In genomic region chr12:44771485-44771884, GRCh38 we compare ENCODE assay signal across 28 cellular contexts.
"Had no signal": no experiment of that assay in that cellular context is flagged by ENCODE, and none has a peak within 500 bp of the region (broad histone marks: within the 10 kb centered on the region; RNA-seq: fewer than 3 reads in every experiment).

No MANE protein-coding gene starts in this region.

- H3K9me3 ChIP-seq: colonic mucosa, gastroesophageal sphincter, left ventricle myocardium inferior, mucosa of descending colon, neutrophil, right lobe of liver, testis, transverse colon had no signal

- H3K27me3 ChIP-seq: cardiac muscle cell, colonic mucosa, gastroesophageal sphincter, neutrophil, right lobe of liver, testis, transverse colon had no signal

- H3K4me1 Mint-ChIP-seq: activated CD4-positive, alpha-beta memory T cell treated with anti-CD3 and anti-CD28 coated beads, Interleukin-2, amount 10 ng/mL, durations not matched to agents 7 days and 5 days; activated CD4-positive, alpha-beta T cell treated with anti-CD3 and anti-CD28 coated beads, Interleukin-2, amount 10 ng/mL, durations not matched to agents 7 days and 5 days; activated naive CD4-positive, alpha-beta T cell treated with anti-CD3 and anti-CD28 coated beads, Interleukin-2, amount 50 U/mL, for 24 hours; activated T-helper 17 cell treated with anti-CD3 and anti-CD28 coated beads, Interleukin-2, amount 50 U/mL, for 72 hours had no signal

- H3K9me3 Mint-ChIP-seq: activated CD4-positive, alpha-beta memory T cell treated with anti-CD3 and anti-CD28 coated beads, Interleukin-2, amount 10 ng/mL, durations not matched to agents 7 days and 5 days; activated CD4-positive, alpha-beta T cell treated with anti-CD3 and anti-CD28 coated beads, Interleukin-2, amount 10 ng/mL, durations not matched to agents 7 days and 5 days; activated naive CD4-positive, alpha-beta T cell treated with anti-CD3 and anti-CD28 coated beads, Interleukin-2, amount 50 U/mL, for 24 hours; activated T-cell treated with anti-CD3 and anti-CD28 coated beads, Interleukin-2, amount 50 U/mL, for 4 hours; activated T-helper 17 cell treated with anti-CD3 and anti-CD28 coated beads, Interleukin-2, amount 50 U/mL, for 72 hours; brain; natural killer cell treated with Interleukin-12 subunit alpha and Interleukin-12 subunit beta and Interleukin-15 and Interleukin-18, amount 100 ng/mL, for 72 hours had no signal

- DNase-seq: activated CD4-positive, alpha-beta memory T cell treated with anti-CD3 and anti-CD28 coated beads, Interleukin-2, amount 10 ng/mL, durations not matched to agents 7 days and 5 days; activated CD4-positive, alpha-beta T cell treated with anti-CD3 and anti-CD28 coated beads for 1 hour; activated CD4-positive, alpha-beta T cell treated with anti-CD3 and anti-CD28 coated beads, Interleukin-2, amount 10 ng/mL, durations not matched to agents 7 days and 5 days; activated T-cell treated with anti-CD3 and anti-CD28 coated beads, Interleukin-2, amount 50 U/mL, for 4 hours; anterior cingulate cortex; cerebellar nuclear complex; colonic mucosa; effector CD8-positive, alpha-beta T cell; erythroblast; hippocampal formation; left ventricle myocardium inferior; mesendoderm; mucosa of descending colon; right lobe of liver; stimulated activated CD4-positive, alpha-beta T cell treated with anti-CD3 and anti-CD28 coated beads, Interleukin-4, amount 100 ng/mL, for 1 hour; stimulated activated naive CD8-positive, alpha-beta T cell treated with anti-CD3 and anti-CD28 coated beads, Interleukin-15, Interleukin-2, amounts not matched to agents 100 U/mL and 50 U/mL, for 24 hours; T-helper 17 cell; T1000; testis; transverse colon had no signal

- H3K27me3 Mint-ChIP-seq: activated CD4-positive, alpha-beta memory T cell treated with anti-CD3 and anti-CD28 coated beads, Interleukin-2, amount 10 ng/mL, durations not matched to agents 7 days and 5 days; activated CD4-positive, alpha-beta T cell treated with anti-CD3 and anti-CD28 coated beads, Interleukin-2, amount 10 ng/mL, durations not matched to agents 7 days and 5 days; activated naive CD4-positive, alpha-beta T cell treated with anti-CD3 and anti-CD28 coated beads, Interleukin-2, amount 50 U/mL, for 24 hours; activated T-helper 17 cell treated with anti-CD3 and anti-CD28 coated beads, Interleukin-2, amount 50 U/mL, for 72 hours; brain; T-helper 17 cell had no signal

- H3K36me3 Mint-ChIP-seq: natural killer cell treated with Interleukin-12 subunit alpha and Interleukin-12 subunit beta and Interleukin-15 and Interleukin-18, amount 100 ng/mL, for 72 hours had no signal

- H3K4me1 ChIP-seq: colonic mucosa, gastroesophageal sphincter, left ventricle myocardium inferior, right lobe of liver, testis, transverse colon had no signal

- H3K27ac ChIP-seq: cardiac muscle cell, colonic mucosa, gastroesophageal sphincter, left ventricle myocardium inferior, neutrophil, right lobe of liver, testis, transverse colon had no signal

- H3K27ac Mint-ChIP-seq: activated CD4-positive, alpha-beta memory T cell treated with anti-CD3 and anti-CD28 coated beads, Interleukin-2, amount 10 ng/mL, durations not matched to agents 7 days and 5 days; activated CD4-positive, alpha-beta T cell treated with anti-CD3 and anti-CD28 coated beads, Interleukin-2, amount 10 ng/mL, durations not matched to agents 7 days and 5 days; activated naive CD4-positive, alpha-beta T cell treated with anti-CD3 and anti-CD28 coated beads, Interleukin-2, amount 50 U/mL, for 24 hours; activated T-helper 17 cell treated with anti-CD3 and anti-CD28 coated beads, Interleukin-2, amount 50 U/mL, for 72 hours; natural killer cell treated with Interleukin-12 subunit alpha and Interleukin-12 subunit beta and Interleukin-15 and Interleukin-18, amount 100 ng/mL, for 72 hours; T-helper 17 cell had no signal

- H3K4me3 ChIP-seq: cardiac muscle cell, colonic mucosa, gastroesophageal sphincter, left ventricle myocardium inferior, lung, mucosa of descending colon, right lobe of liver, testis, transverse colon had no signal

- H3K36me3 ChIP-seq: cardiac muscle cell, colonic mucosa, gastroesophageal sphincter, left ventricle myocardium inferior, neutrophil, right lobe of liver, transverse colon had no signal

- ATAC-seq: activated T-cell treated with anti-CD3 and anti-CD28 coated beads, Interleukin-2, amount 50 U/mL, for 4 hours; activated T-helper 17 cell treated with anti-CD3 and anti-CD28 coated beads, Interleukin-2, amount 50 U/mL, for 72 hours; gastroesophageal sphincter; mucosa of descending colon; natural killer cell treated with Interleukin-12 subunit alpha and Interleukin-12 subunit beta and Interleukin-15 and Interleukin-18, amount 100 ng/mL, for 72 hours; right lobe of liver; stimulated activated naive CD8-positive, alpha-beta T cell treated with anti-CD3 and anti-CD28 coated beads, Interleukin-15, Interleukin-2, amounts not matched to agents 100 U/mL and 50 U/mL, for 24 hours; T-helper 17 cell had no signal

- H3K4me3 Mint-ChIP-seq: activated CD4-positive, alpha-beta memory T cell treated with anti-CD3 and anti-CD28 coated beads, Interleukin-2, amount 10 ng/mL, durations not matched to agents 7 days and 5 days; activated CD4-positive, alpha-beta T cell treated with anti-CD3 and anti-CD28 coated beads, Interleukin-2, amount 10 ng/mL, durations not matched to agents 7 days and 5 days; activated naive CD4-positive, alpha-beta T cell treated with anti-CD3 and anti-CD28 coated beads, Interleukin-2, amount 50 U/mL, for 24 hours; activated T-cell treated with anti-CD3 and anti-CD28 coated beads, Interleukin-2, amount 50 U/mL, for 4 hours; activated T-helper 17 cell treated with anti-CD3 and anti-CD28 coated beads, Interleukin-2, amount 50 U/mL, for 72 hours; natural killer cell treated with Interleukin-12 subunit alpha and Interleukin-12 subunit beta and Interleukin-15 and Interleukin-18, amount 100 ng/mL, for 72 hours; T-helper 17 cell had no signal
